ENCODE assay signal across 8 cellular contexts in genomic region chr17:67891481-67892119, GRCh38.
A peak's percentile ranks its signal among the peaks of the same experiment; 100 is the strongest.
DNase-seq lines count a peak whose midpoint lies in the region; ATAC-seq and TF ChIP-seq lines count a peak whose summit lies in the region.
"Had no signal": no experiment of that assay in that cellular context is flagged by ENCODE, and none has a peak within 500 bp of the region (broad histone marks: within the 10 kb centered on the region; RNA-seq: fewer than 3 reads in every experiment).

No MANE protein-coding gene starts in this region.

- DNase-seq in GM23248, result peak; percentile 86
- peak; percentile 47 to 79 for DNase-seq in NCI-H524 (lab: John Stamatoyannopoulos, UW)
- no peak for DNase-seq in esophagus muscularis mucosa (ENCODE audit: extremely low spot score)
- DNase-seq in prostate gland (ENCODE audit: low spot score), result peak; percentile 13
- no peak for DNase-seq in effector memory CD8-positive, alpha-beta T cell
- no peak for DNase-seq in stimulated activated CD4-positive, alpha-beta T cell treated with anti-CD3 and anti-CD28 coated beads, Interleukin-4, amount 100 ng/mL, for 4 hours
- no peak for DNase-seq in GM10266 (ENCODE audit: extremely low spot score)
- DNase-seq: heart left ventricle had no signal

- H2AFZ ChIP-seq in GM23248, result no peak overlapping the region

- H3K4me1 ChIP-seq in GM23248 (ENCODE audit: insufficient read depth) (peaks cover 17% of the 10 kb centered on the region), esophagus muscularis mucosa (no peaks in the 10 kb centered on the region), prostate gland (replicated peaks) (no peaks in the 10 kb centered on the region)
- H3K4me1 ChIP-seq: heart left ventricle had no signal

- H3K9me3 Mint-ChIP-seq in effector memory CD8-positive, alpha-beta T cell, result no peaks in the 10 kb centered on the region

- ATAC-seq in effector memory CD8-positive, alpha-beta T cell (replicated peaks), result no peak
- ATAC-seq: heart left ventricle had no signal

- peak overlapping the region in 1 of 2 donors; percentile 59 for H3K27ac Mint-ChIP-seq in effector memory CD8-positive, alpha-beta T cell

- in situ Hi-C loops in GM23248 (cut with MboI), result no loop called here

- no peak for TF ChIP-seq EP300 in esophagus muscularis mucosa (IDR thresholded peaks at IDR 0.05)

- WGBS in GM23248 (ENCODE audit: low coverage in 1 of 2, low lambda C conversion rate in 2 of 2, missing lambda C conversion rate in 2 of 2), 2 experiments, result 19 to 21% methylated on average over 6 of the region's 6 CpGs
- WGBS in esophagus muscularis mucosa, result 66% methylated on average over 6 of the region's 6 CpGs
- WGBS in prostate gland, result 26% methylated on average over 6 of the region's 6 CpGs

- H3K4me3 Mint-ChIP-seq in effector memory CD8-positive, alpha-beta T cell, result no peak overlapping the region

- TF ChIP-seq POLR2A in esophagus muscularis mucosa (IDR thresholded peaks at IDR 0.05; ENCODE audit: low read depth) (no peak), prostate gland (IDR thresholded peaks at IDR 0.05) (no peak)

- intact Hi-C loops in esophagus muscularis mucosa (cut with DNase I) (no loop called here), prostate gland (cut with DNase I) (no loop called here)

- H3F3A ChIP-seq in GM23248 (ENCODE audit: insufficient read depth), result peaks cover 31% of the 10 kb centered on the region

- peaks cover 66% of the 10 kb centered on the region for H3K36me3 Mint-ChIP-seq in effector memory CD8-positive, alpha-beta T cell (ENCODE audit: insufficient read depth)

- H3K36me3 ChIP-seq in GM23248 (ENCODE audit: low read depth) (peaks cover 16% of the 10 kb centered on the region), esophagus muscularis mucosa (peaks cover 14 to 82% (median 53%) of the 10 kb centered on the region in 4 donors), prostate gland (no peaks in the 10 kb centered on the region)

- TF ChIP-seq CTCF in esophagus muscularis mucosa (IDR thresholded peaks at IDR 0.05), result peak in 2 of 3 experiments; percentile 21 to 22
- peak in 2 of 4 experiments; percentile 21 to 34 for TF ChIP-seq CTCF in prostate gland (IDR thresholded peaks at IDR 0.05)
- no peak for TF ChIP-seq CTCF in GM10266 (IDR thresholded peaks at IDR 0.05; ENCODE audit: control insufficient read depth, insufficient read depth, low read depth, missing control alignments)

- H3K27me3 ChIP-seq in GM23248 (replicated peaks; ENCODE audit: insufficient read depth), result no peaks in the 10 kb centered on the region
- H3K27me3 ChIP-seq in esophagus muscularis mucosa, result no peaks in the 10 kb centered on the region
- H3K27me3 ChIP-seq in prostate gland (replicated peaks; ENCODE audit: insufficient read depth), result no peaks in the 10 kb centered on the region
- H3K27me3 ChIP-seq: heart left ventricle had no signal

- H3K4me3 ChIP-seq in GM23248 (0 out of 2 replicates have a peak overlapping the region, but pooled peaks have one; percentile 26), esophagus muscularis mucosa (no peak overlapping the region), prostate gland (no peak overlapping the region)
- H3K4me3 ChIP-seq: heart left ventricle had no signal

- H3K27ac ChIP-seq in GM23248 (peak overlapping the region; percentile 64), esophagus muscularis mucosa (replicated peaks in 1 of 4) (no peak overlapping the region), prostate gland (no peak overlapping the region)
- H3K27ac ChIP-seq: heart left ventricle had no signal

- H3K4me1 Mint-ChIP-seq in effector memory CD8-positive, alpha-beta T cell (ENCODE audit: low read depth in 2 of 2), result peaks cover 0 to 6% of the 10 kb centered on the region in 2 donors

- H3K27me3 Mint-ChIP-seq in effector memory CD8-positive, alpha-beta T cell, result no peaks in the 10 kb centered on the region

- H3K9me3 ChIP-seq in GM23248 (ENCODE audit: low read depth) (no peaks in the 10 kb centered on the region), esophagus muscularis mucosa (no peaks in the 10 kb centered on the region), prostate gland (no peaks in the 10 kb centered on the region)
- H3K9me3 ChIP-seq: heart left ventricle had no signal

- peak overlapping the region; percentile 56 for H3K9ac ChIP-seq in GM23248

- H3K4me2 ChIP-seq in GM23248 (ENCODE audit: unreplicated experiment), result peak overlapping the region; percentile 58

- no peaks in the 10 kb centered on the region for H3K9me2 ChIP-seq in GM23248 (ENCODE audit: insufficient read depth)

- H4K20me1 ChIP-seq in GM23248 (ENCODE audit: insufficient read depth), result no peaks in the 10 kb centered on the region

- peaks cover 16% of the 10 kb centered on the region for H3K79me2 ChIP-seq in GM23248 (ENCODE audit: insufficient read depth)

Comparison
In these comparisons a context has a peak if more than half of its experiments do, and no peak if none do; other contexts are left out.
1. DNase-seq: peak in GM23248 (single experiment), NCI-H524 (2 of 2) and prostate gland (single experiment); none in esophagus muscularis mucosa (single experiment), effector memory CD8-positive, alpha-beta T cell (0 of 3), stimulated activated CD4-positive, alpha-beta T cell treated with anti-CD3 and anti-CD28 coated beads, Interleukin-4, amount 100 ng/mL, for 4 hours (0 of 2) and GM10266 (single experiment).